In genomic region chr3:40366203-40367162, GRCh38 we compare ENCODE assay signal across 17 cellular contexts. TPM values are rescaled to one million over a fixed set of nuclear protein-coding genes. Genes with fewer than 3 reads are reported as not detected.
A peak's percentile ranks its signal among the peaks of the same experiment; 100 is the strongest.
DNase-seq lines count a peak whose midpoint lies in the region; ATAC-seq, FAIRE-seq and TF ChIP-seq lines count a peak whose summit lies in the region.
"Had no signal": no experiment of that assay in that cellular context is flagged by ENCODE, and none has a peak within 500 bp of the region (broad histone marks: within the 10 kb centered on the region; RNA-seq: fewer than 3 reads in every experiment).

No MANE protein-coding gene starts in this region.

- H3K23me2 ChIP-seq in H1 (ENCODE audit: low read depth, low read length), result no peaks in the 10 kb centered on the region

- H4K8ac ChIP-seq in H1 (ENCODE audit: extremely low read depth, insufficient read depth, low read length), result no peak overlapping the region

- H3K27ac ChIP-seq in PC-3 (ENCODE audit: low read length) (no peak overlapping the region), H1 (ENCODE audit: low read depth, low read length) (no peak overlapping the region)
- H3K27ac ChIP-seq: BLaER1 had no signal

- no TSS peak for BruUV-seq in PC-3 (replicated peaks; lab: Mats Ljungman, UMichigan)

- H3K9ac ChIP-seq in PC-3 (ENCODE audit: low read length), result no peak overlapping the region
- H3K9ac ChIP-seq in H1 (replicated peaks in 1 of 4; ENCODE audit: extremely low read depth in 1 of 4, low read depth in 3 of 4, low read length in 3 of 4), result no peak overlapping the region
- H3K9ac ChIP-seq: BLaER1 had no signal

- WGBS in H1 (ENCODE audit: extremely low coverage in 1 of 2, insufficient coverage in 1 of 2, insufficient read length in 1 of 2, insufficient replicate concordance in 2 of 2, low coverage in 1 of 2, low lambda C conversion rate in 2 of 2, missing lambda C conversion rate in 1 of 2), 2 experiments, result 78% methylated on average over 2 of the region's 2 CpGs; no CpG with 5 or more reads in 1 of the 2 experiments

- no peaks in the 10 kb centered on the region for H3K79me1 ChIP-seq in H1 (ENCODE audit: low read depth, low read length)

- H3K18ac ChIP-seq in H1 (ENCODE audit: extremely low read depth, low read length), result no peak overlapping the region

- H4K20me1 ChIP-seq in PC-3 (ENCODE audit: low read length) (no peaks in the 10 kb centered on the region), H1 (replicated peaks in 1 of 2; ENCODE audit: control insufficient read depth in 1 of 2, insufficient read depth in 2 of 2, low read length in 2 of 2) (no peaks in the 10 kb centered on the region)
- H4K20me1 ChIP-seq: BLaER1 had no signal

- no peak for TF ChIP-seq EP300 in H1 (IDR thresholded peaks at IDR 0.05; ENCODE audit: borderline replicate concordance in 1 of 2, low read depth in 2 of 2, low read length in 2 of 2)

- TF ChIP-seq CTCF in PC-3 (conservative IDR thresholded peaks at IDR 0.05; ENCODE audit: low read depth, low read length), result no peak
- no peak for TF ChIP-seq CTCF in H1 (IDR thresholded peaks at IDR 0.05; ENCODE audit: control extremely low read depth in 1 of 3, insufficient read depth in 1 of 3, low read depth in 1 of 3, low read length in 3 of 3)

- H2AFZ ChIP-seq in PC-3 (ENCODE audit: low read length), result no peak overlapping the region
- H2AFZ ChIP-seq in H1 (ENCODE audit: low read length), result peak overlapping the region; percentile 26; the same call in 1 of the 2 replicates

- ATAC-seq in PC-3, result peak; percentile 31
- no peak for ATAC-seq in GM19395 (IDR thresholded peaks at IDR 0.05; ENCODE audit: unreplicated experiment)

- FAIRE-seq in H1 (lab: Jason Lieb, UNC), result no peak

- H3F3A ChIP-seq in PC-3 (ENCODE audit: low read length, unreplicated experiment), result no peaks in the 10 kb centered on the region

- no peaks in the 10 kb centered on the region for H3K9me2 ChIP-seq in PC-3 (replicated peaks; ENCODE audit: low read length)

- H3K56ac ChIP-seq in H1 (replicated peaks; ENCODE audit: insufficient read length, low read depth, low read length), result no peak overlapping the region

- no peak overlapping the region for H3K14ac ChIP-seq in H1 (ENCODE audit: insufficient read length)

- H2BK12ac ChIP-seq in H1 (ENCODE audit: low read depth, low read length), result no peak overlapping the region

- TF ChIP-seq POLR2A in H1 (IDR thresholded peaks at IDR 0.05; ENCODE audit: control extremely low read depth in 1 of 2, low read depth in 2 of 2, low read length in 2 of 2), result no peak

- H4K91ac ChIP-seq in H1 (replicated peaks; ENCODE audit: insufficient read length, low read length), result no peak overlapping the region

- no peak overlapping the region for H2AK5ac ChIP-seq in H1 (ENCODE audit: low read depth, low read length)

- H3K4me2 ChIP-seq in PC-3 (ENCODE audit: low read length) (no peak overlapping the region), H1 (ENCODE audit: insufficient read depth in 1 of 2, low read depth in 2 of 2, low read length in 2 of 2) (no peak overlapping the region)
- H3K4me2 ChIP-seq: BLaER1 had no signal

- no peak for TF ChIP-seq RAD21 in H1 (IDR thresholded peaks at IDR 0.05 in 1 of 2, conservative IDR thresholded peaks at IDR 0.05 in 1 of 2; ENCODE audit: low read depth in 2 of 2, low read length in 2 of 2)

- POLR2A ChIA-PET in PC-3 (lab: Charles Lee; ENCODE audit: unreplicated experiment) (no interaction called here), H1 (lab: Charles Lee; ENCODE audit: partially characterized antibody) (no interaction called here)

- no peak overlapping the region for H2BK20ac ChIP-seq in H1 (ENCODE audit: low read length)

- H3K4me3 ChIP-seq in PC-3 (ENCODE audit: low read length), result no peak overlapping the region
- no peak overlapping the region for H3K4me3 ChIP-seq in H1 (ENCODE audit: extremely low read depth in 1 of 4, insufficient read depth in 2 of 4, low read depth in 3 of 4, low read length in 4 of 4)
- H3K4me3 ChIP-seq: BLaER1 had no signal

- H2BK15ac ChIP-seq in H1 (ENCODE audit: low read length), result no peak overlapping the region

- intact Hi-C loops in PC-3 (cut with micrococcal nuclease), result no loop called here

- no peak overlapping the region for H3K23ac ChIP-seq in H1 (ENCODE audit: insufficient read length)

- H2BK5ac ChIP-seq in H1 (ENCODE audit: low read depth, low read length), result no peak overlapping the region

- peak; percentile 23 for DNase-seq in H4 (ENCODE audit: low spot score)
- peak; percentile 28 for DNase-seq in PC-3
- no peak for DNase-seq in H1 (ENCODE audit: low read depth in 1 of 2, low spot score in 2 of 2)
- peak; percentile 19 for DNase-seq in midbrain (lab: John Stamatoyannopoulos, UW)
- no peak for DNase-seq in T-helper 1 cell
- DNase-seq in DMS79 (lab: John Stamatoyannopoulos, UW), result no peak
- DNase-seq: activated CD4-positive, alpha-beta T cell treated with anti-CD3 and anti-CD28 coated beads for 48 hours; activated naive CD4-positive, alpha-beta T cell treated with anti-CD3 and anti-CD28 coated beads for 36 hours; DMS 273 treated with DMSO at 0.1 percent for 48 hours; effector memory CD4-positive, alpha-beta T cell; Kasumi-1; NCI-H187; substantia nigra had no signal

- H3K27me3 ChIP-seq in PC-3 (ENCODE audit: low read length) (peaks cover 24% of the 10 kb centered on the region; the same call in 1 of the 2 replicates), H1 (replicated peaks in 1 of 4; ENCODE audit: control insufficient read depth in 3 of 4, extremely low read depth in 1 of 4, insufficient read depth in 3 of 4, low read length in 3 of 4) (no peaks in the 10 kb centered on the region)
- H3K27me3 ChIP-seq: BLaER1 had no signal

- H3K79me2 ChIP-seq in PC-3 (ENCODE audit: low read length) (no peaks in the 10 kb centered on the region), H1 (ENCODE audit: control insufficient read depth in 1 of 2, insufficient read depth in 2 of 2, low read length in 2 of 2) (no peaks in the 10 kb centered on the region)

- CTCF ChIA-PET in PC-3 (lab: Charles Lee), result no interaction called here
- CTCF ChIA-PET in H1 (lab: Charles Lee; ENCODE audit: partially characterized antibody), result no interaction called here

- H4K5ac ChIP-seq in H1 (ENCODE audit: insufficient read length, low read depth, low read length), result no peak overlapping the region

- no peak overlapping the region for H2BK120ac ChIP-seq in H1 (replicated peaks; ENCODE audit: low read depth, low read length)

- H3K4me1 ChIP-seq in PC-3 (ENCODE audit: insufficient read depth, low read length) (no peaks in the 10 kb centered on the region), H1 (replicated peaks in 1 of 4; ENCODE audit: control insufficient read depth in 3 of 4, insufficient read depth in 4 of 4, low read length in 3 of 4) (no peaks in the 10 kb centered on the region)
- H3K4me1 ChIP-seq: BLaER1 had no signal

- H3K36me3 ChIP-seq in PC-3 (ENCODE audit: low read depth, low read length) (no peaks in the 10 kb centered on the region), H1 (ENCODE audit: control insufficient read depth in 2 of 4, insufficient read depth in 4 of 4, low read length in 3 of 4) (no peaks in the 10 kb centered on the region)
- H3K36me3 ChIP-seq: BLaER1 had no signal

- H3K9me3 ChIP-seq in PC-3 (ENCODE audit: low read length) (no peaks in the 10 kb centered on the region), H1 (ENCODE audit: insufficient read depth in 2 of 2, low read depth in 1 of 2, low read length in 1 of 2) (no peaks in the 10 kb centered on the region)

- no peak overlapping the region for H3K4ac ChIP-seq in H1 (replicated peaks; ENCODE audit: insufficient read length, low read depth, low read length)

TF ChIP-seq in H1, 55 proteins besides CTCF, POLR2A, EP300 and RAD21 (continues in another document):
- no peak for TF ChIP-seq HDAC6 (IDR thresholded peaks at IDR 0.05; ENCODE audit: low read depth, low read length)
- TF ChIP-seq TEAD4 (IDR thresholded peaks at IDR 0.05; ENCODE audit: low read depth, low read length), result no peak
- no peak for TF ChIP-seq POU5F1 (IDR thresholded peaks at IDR 0.05; ENCODE audit: low read depth, low read length)
- TF ChIP-seq MAFK (IDR thresholded peaks at IDR 0.05; ENCODE audit: low read depth, low read length), result peak; percentile 47; the same call in 1 of the 2 replicates
- TF ChIP-seq RBBP5 (IDR thresholded peaks at IDR 0.05; ENCODE audit: borderline replicate concordance, low read depth, low read length), result no peak
- TF ChIP-seq EZH2 (IDR thresholded peaks at IDR 0.05; ENCODE audit: low read depth, low read length, severe bottlenecking), result no peak
- no peak for TF ChIP-seq ATF3 (IDR thresholded peaks at IDR 0.05; ENCODE audit: insufficient read depth, low read depth, low read length)
- peak; percentile 66; the same call in 1 of the 2 replicates for TF ChIP-seq BACH1 (IDR thresholded peaks at IDR 0.05; ENCODE audit: low read length)
- no peak for TF ChIP-seq SP4 (IDR thresholded peaks at IDR 0.05; ENCODE audit: low read length)
- no peak for TF ChIP-seq CBX8 (IDR thresholded peaks at IDR 0.05; ENCODE audit: borderline replicate concordance, low read depth, low read length)

RNA-seq across cellular contexts. Expression of gene ENTPD3, which starts 20.5 kb away (rescaled TPM):
- not detected in 2 replicates for total RNA-seq in H4 (2014; rRNA removed; shearing (Covaris generic))
- 6.0 and 7.1 TPM in 2 replicates for total RNA-seq in PC-3 (2014; rRNA removed)
- total RNA-seq in H1 (2021; fragmentation: NEBNext Ultra II Directional; extraction: Animal tissue kit (Norgen Biotek cat#: 25700)), result 0.44 and 0.60 TPM in 2 replicates
- polyA plus RNA-seq in H1 (2011; rRNA removed), result 0.66 and 1.0 TPM in 2 replicates
- polyA plus RNA-seq in H1 (2011; cell fraction: cytosol; rRNA removed), result 0.69 TPM
- polyA plus RNA-seq in H1 (2011; cell fraction: nucleus; rRNA removed), result 0.54 TPM
- 0.55 to 0.94 TPM (median 0.59 TPM) in 4 replicates for polyA plus RNA-seq in H1 (2012, experiment 1 of 2)
- polyA plus RNA-seq in H1 (2012, experiment 2 of 2), result 0.21 TPM
- 0.73 TPM for polyA plus RNA-seq in H1 (2013, experiment 1 of 2)
- 0.66 TPM for polyA plus RNA-seq in H1 (2013, experiment 2 of 2)
- polyA minus RNA-seq in H1 (2011; rRNA and poly(A)+ RNA removed), result 0.91 and 2.0 TPM in 2 replicates
- polyA minus RNA-seq in H1 (2011; cell fraction: cytosol; rRNA and poly(A)+ RNA removed), result 0.44 TPM
- 0.70 TPM for polyA minus RNA-seq in H1 (2011; cell fraction: nucleus; rRNA and poly(A)+ RNA removed)
- total RNA-seq: activated naive CD4-positive, alpha-beta T cell treated with anti-CD3 and anti-CD28 coated beads for 36 hours; glomerular endothelial cell; T-helper 2 cell treated with Interferon-gamma antibody and Interleukin-4, amounts not matched to agents 100 ng/mL and 5 ng/mL, for 36 hours had no signal

RNA-seq across cellular contexts. Expression of gene EIF1B, which starts 57.0 kb away (rescaled TPM):
- 11.4 and 16.2 TPM in 2 replicates for total RNA-seq in H4 (2014; rRNA removed; shearing (Covaris generic))
- total RNA-seq in PC-3 (2014; rRNA removed), result 9.0 and 10.0 TPM in 2 replicates
- total RNA-seq in H1 (2021; fragmentation: NEBNext Ultra II Directional; extraction: Animal tissue kit (Norgen Biotek cat#: 25700)), result 111 and 115 TPM in 2 replicates
- polyA plus RNA-seq in H1 (2011; rRNA removed), result 42.4 and 42.5 TPM in 2 replicates
- 34.9 TPM for polyA plus RNA-seq in H1 (2011; cell fraction: cytosol; rRNA removed)
- 32.6 TPM for polyA plus RNA-seq in H1 (2011; cell fraction: nucleus; rRNA removed)
- polyA plus RNA-seq in H1 (2012, experiment 1 of 2), result 89.6 to 114 TPM (median 91.8 TPM) in 4 replicates
- polyA plus RNA-seq in H1 (2012, experiment 2 of 2), result 124 TPM
- 114 TPM for polyA plus RNA-seq in H1 (2013, experiment 1 of 2)
- polyA plus RNA-seq in H1 (2013, experiment 2 of 2), result 109 TPM
- 6.8 and 7.0 TPM in 2 replicates for polyA minus RNA-seq in H1 (2011; rRNA and poly(A)+ RNA removed)
- polyA minus RNA-seq in H1 (2011; cell fraction: cytosol; rRNA and poly(A)+ RNA removed), result 25.8 TPM
- 28.0 TPM for polyA minus RNA-seq in H1 (2011; cell fraction: nucleus; rRNA and poly(A)+ RNA removed)

Comparison
In these comparisons a context has a peak if more than half of its experiments do, and no peak if none do; other contexts are left out.
1. DNase-seq: peak in H4 (single experiment), PC-3 (single experiment) and midbrain (single experiment); none in H1 (0 of 2), T-helper 1 cell (0 of 5) and DMS79 (single experiment).